In genomic region chr3:87489892-87490291, GRCh38 we compare ENCODE assay signal across 18 cellular contexts.
DNase-seq lines count a peak whose midpoint lies in the region; ATAC-seq, FAIRE-seq and TF ChIP-seq lines count a peak whose summit lies in the region.
"Had no signal": no experiment of that assay in that cellular context is flagged by ENCODE, and none has a peak within 500 bp of the region (broad histone marks: within the 10 kb centered on the region; RNA-seq: fewer than 3 reads in every experiment).

No MANE protein-coding gene starts in this region.

- TF ChIP-seq EP300 in H1 (IDR thresholded peaks at IDR 0.05; ENCODE audit: borderline replicate concordance in 1 of 2, low read depth in 2 of 2, low read length in 2 of 2): no peak

- 81% methylated on average over 4 of the region's 4 CpGs; no CpG with 5 or more reads in 1 of the 2 experiments for WGBS in H1 (ENCODE audit: extremely low coverage in 1 of 2, insufficient coverage in 1 of 2, insufficient read length in 1 of 2, insufficient replicate concordance in 2 of 2, low coverage in 1 of 2, low lambda C conversion rate in 2 of 2, missing lambda C conversion rate in 1 of 2), 2 experiments
- WGBS in neuronal stem cell (ENCODE audit: extremely low coverage in 2 of 2, insufficient read length in 2 of 2, insufficient replicate concordance in 1 of 2), 2 donors: no CpG with 5 or more reads among the region's 4 CpGs
- 67% methylated on average over 4 of the region's 4 CpGs for WGBS in right cardiac atrium

- no peak for TF ChIP-seq RAD21 in H1 (IDR thresholded peaks at IDR 0.05 in 1 of 2, conservative IDR thresholded peaks at IDR 0.05 in 1 of 2; ENCODE audit: low read depth in 2 of 2, low read length in 2 of 2)

- no peak for FAIRE-seq in H1 (lab: Jason Lieb, UNC)
- FAIRE-seq: G401.6, GM12891 had no signal

- H2BK120ac ChIP-seq in H1 (replicated peaks; ENCODE audit: low read depth, low read length) (no peak overlapping the region), neuronal stem cell (ENCODE audit: low read depth, low read length) (no peak overlapping the region)

- H2BK5ac ChIP-seq in H1 (ENCODE audit: low read depth, low read length) (no peak overlapping the region), neuronal stem cell (ENCODE audit: low read length) (no peak overlapping the region)

- no peaks in the 10 kb centered on the region for H3K79me1 ChIP-seq in H1 (ENCODE audit: low read depth, low read length)
- no peaks in the 10 kb centered on the region for H3K79me1 ChIP-seq in neuronal stem cell (ENCODE audit: low read depth, low read length)

- no peak overlapping the region; the same call in 1 of the 2 replicates for H2AFZ ChIP-seq in Loucy (ENCODE audit: low read length)
- H2AFZ ChIP-seq in PC-9: peak overlapping the region; percentile 72; the same call in 1 of the 2 replicates
- H2AFZ ChIP-seq in H1 (ENCODE audit: low read length): 0 out of 2 replicates have a peak overlapping the region, but pooled peaks have one; percentile 21
- peak overlapping the region; percentile 14 for H2AFZ ChIP-seq in osteoblast (ENCODE audit: low read length)
- no peak overlapping the region for H2AFZ ChIP-seq in neuronal stem cell (ENCODE audit: low read length)
- H2AFZ ChIP-seq: GM23338 had no signal

- POLR2A ChIA-PET in PC-9 (lab: Charles Lee; ENCODE audit: unreplicated experiment): no interaction called here
- POLR2A ChIA-PET in H1 (lab: Charles Lee; ENCODE audit: partially characterized antibody): no interaction called here

- ATAC-seq in right cardiac atrium: no peak
- ATAC-seq: GM23338 had no signal

- H3K9me3 ChIP-seq in Loucy (ENCODE audit: insufficient read depth, low read depth, low read length) (no peaks in the 10 kb centered on the region), PC-9 (ENCODE audit: insufficient read depth, low read depth) (no peaks in the 10 kb centered on the region), H1 (ENCODE audit: insufficient read depth in 2 of 2, low read depth in 1 of 2, low read length in 1 of 2) (no peaks in the 10 kb centered on the region), osteoblast (ENCODE audit: low read depth, low read length) (no peaks in the 10 kb centered on the region), neuronal stem cell (replicated peaks in 1 of 2; ENCODE audit: control insufficient read depth in 2 of 2, insufficient read depth in 1 of 2, low read depth in 1 of 2, low read length in 2 of 2) (no peaks in the 10 kb centered on the region), right cardiac atrium (ENCODE audit: control insufficient read depth, low read length) (no peaks in the 10 kb centered on the region)
- H3K9me3 ChIP-seq: BE2C had no signal

- CTCF ChIA-PET in PC-9 (lab: Charles Lee): no interaction called here
- CTCF ChIA-PET in H1 (lab: Charles Lee; ENCODE audit: partially characterized antibody): interaction anchor here (0.8 to 1.3 kb wide), 3 partner anchors 12 to 139 kb away, joined by 3 to 5 read pairs (median 3); no protein-coding TSS in a partner anchor

- H4K20me1 ChIP-seq in Loucy (ENCODE audit: insufficient read depth, low read length, poor library complexity, severe bottlenecking): no peaks in the 10 kb centered on the region
- H4K20me1 ChIP-seq in PC-9 (ENCODE audit: insufficient read depth): no peaks in the 10 kb centered on the region
- H4K20me1 ChIP-seq in H1 (replicated peaks in 1 of 2; ENCODE audit: control insufficient read depth in 1 of 2, insufficient read depth in 2 of 2, low read length in 2 of 2): no peaks in the 10 kb centered on the region
- H4K20me1 ChIP-seq in osteoblast (ENCODE audit: insufficient read depth, low read length): no peaks in the 10 kb centered on the region

- TF ChIP-seq POLR2A in H1 (IDR thresholded peaks at IDR 0.05; ENCODE audit: control extremely low read depth in 1 of 2, low read depth in 2 of 2, low read length in 2 of 2): no peak

- no peak overlapping the region for H2BK15ac ChIP-seq in H1 (ENCODE audit: low read length)
- H2BK15ac ChIP-seq in neuronal stem cell (ENCODE audit: low read length): no peak overlapping the region

- H3K4me2 ChIP-seq in Loucy (ENCODE audit: low read depth, low read length, poor library complexity, severe bottlenecking): peak overlapping the region; percentile 8
- no peak overlapping the region for H3K4me2 ChIP-seq in PC-9
- no peak overlapping the region for H3K4me2 ChIP-seq in H1 (ENCODE audit: insufficient read depth in 1 of 2, low read depth in 2 of 2, low read length in 2 of 2)
- no peak overlapping the region for H3K4me2 ChIP-seq in osteoblast (ENCODE audit: insufficient read depth, low read length)
- no peak overlapping the region for H3K4me2 ChIP-seq in neuronal stem cell (ENCODE audit: insufficient read depth, low read length, poor library complexity, severe bottlenecking)
- H3K4me2 ChIP-seq: GM23338 had no signal

- no peak overlapping the region for H3K18ac ChIP-seq in H1 (ENCODE audit: extremely low read depth, low read length)
- no peak overlapping the region for H3K18ac ChIP-seq in neuronal stem cell (ENCODE audit: low read length)

- H2BK20ac ChIP-seq in H1 (ENCODE audit: low read length): no peak overlapping the region

- H3K9ac ChIP-seq in Loucy (ENCODE audit: low read depth, low read length, poor library complexity, severe bottlenecking) (no peak overlapping the region), H1 (replicated peaks in 1 of 4; ENCODE audit: extremely low read depth in 1 of 4, low read depth in 3 of 4, low read length in 3 of 4) (no peak overlapping the region), neuronal stem cell (ENCODE audit: low read depth, low read length, poor library complexity) (no peak overlapping the region)

- TF ChIP-seq CTCF in Loucy (conservative IDR thresholded peaks at IDR 0.05; ENCODE audit: low read length): no peak
- TF ChIP-seq CTCF in PC-9 (conservative IDR thresholded peaks at IDR 0.05): no peak
- TF ChIP-seq CTCF in H1 (IDR thresholded peaks at IDR 0.05; ENCODE audit: control extremely low read depth in 1 of 3, insufficient read depth in 1 of 3, low read depth in 1 of 3, low read length in 3 of 3): no peak
- no peak for TF ChIP-seq CTCF in osteoblast (IDR thresholded peaks at IDR 0.05; ENCODE audit: extremely low read depth, low read depth, low read length)

- no peak overlapping the region for H2AK5ac ChIP-seq in H1 (ENCODE audit: low read depth, low read length)
- H2AK5ac ChIP-seq in neuronal stem cell (ENCODE audit: low read depth, low read length): no peak overlapping the region

- DNase-seq in PC-9: no peak
- DNase-seq in H1 (ENCODE audit: low read depth in 1 of 2, low spot score in 2 of 2): no peak
- peak; percentile 11 for DNase-seq in osteoblast (ENCODE audit: insufficient read length, low spot score, missing footprints)
- DNase-seq in neuronal stem cell (ENCODE audit: low spot score): no peak
- DNase-seq in NCI-H1417 treated with DMSO at 0.1 percent for 48 hours (lab: John Stamatoyannopoulos, UW): no peak
- no peak for DNase-seq in right cardiac atrium
- DNase-seq: ACHN; BE2C; C1 segment of cervical spinal cord; CD4-positive, CD25-positive, alpha-beta regulatory T cell; CD8-positive, alpha-beta memory T cell; COR-L47; DMS 273 treated with DMSO at 0.1 percent for 48 hours; H9 had no signal

- H3K4me1 ChIP-seq in Loucy (ENCODE audit: insufficient read depth, low read length, poor library complexity, severe bottlenecking) (no peaks in the 10 kb centered on the region), PC-9 (replicated peaks; ENCODE audit: insufficient read depth) (no peaks in the 10 kb centered on the region), H1 (replicated peaks in 1 of 4; ENCODE audit: control insufficient read depth in 3 of 4, insufficient read depth in 4 of 4, low read length in 3 of 4) (no peaks in the 10 kb centered on the region), osteoblast (ENCODE audit: insufficient read depth, low read length) (no peaks in the 10 kb centered on the region), neuronal stem cell (ENCODE audit: control insufficient read depth in 2 of 2, insufficient read depth in 1 of 2, low read depth in 1 of 2, low read length in 2 of 2) (no peaks in the 10 kb centered on the region), right cardiac atrium (ENCODE audit: control insufficient read depth, insufficient read depth, low read length) (no peaks in the 10 kb centered on the region)
- H3K4me1 ChIP-seq: BE2C had no signal

- H3F3A ChIP-seq in Loucy (ENCODE audit: low read depth) (no peaks in the 10 kb centered on the region), PC-9 (ENCODE audit: insufficient read depth, low read depth) (no peaks in the 10 kb centered on the region)

- no peaks in the 10 kb centered on the region for H3K79me2 ChIP-seq in Loucy (ENCODE audit: insufficient read depth, low read length)
- H3K79me2 ChIP-seq in PC-9 (ENCODE audit: low read depth): no peaks in the 10 kb centered on the region
- no peaks in the 10 kb centered on the region for H3K79me2 ChIP-seq in H1 (ENCODE audit: control insufficient read depth in 1 of 2, insufficient read depth in 2 of 2, low read length in 2 of 2)
- H3K79me2 ChIP-seq in osteoblast (ENCODE audit: insufficient read depth, low read length): no peaks in the 10 kb centered on the region

- no peak overlapping the region for H4K8ac ChIP-seq in H1 (ENCODE audit: extremely low read depth, insufficient read depth, low read length)
- H4K8ac ChIP-seq in neuronal stem cell (ENCODE audit: low read depth, low read length): no peak overlapping the region

- H3K27ac ChIP-seq in PC-9: no peak overlapping the region
- no peak overlapping the region for H3K27ac ChIP-seq in H1 (ENCODE audit: low read depth, low read length)
- H3K27ac ChIP-seq in osteoblast (ENCODE audit: low read depth, low read length): no peak overlapping the region
- no peak overlapping the region for H3K27ac ChIP-seq in neuronal stem cell (replicated peaks; ENCODE audit: low read length)
- no peak overlapping the region for H3K27ac ChIP-seq in right cardiac atrium (ENCODE audit: low read length)

- no peak overlapping the region for H3K14ac ChIP-seq in H1 (ENCODE audit: insufficient read length)
- H3K14ac ChIP-seq in neuronal stem cell (ENCODE audit: low read length): no peak overlapping the region

- no peak overlapping the region for H3K23ac ChIP-seq in H1 (ENCODE audit: insufficient read length)
- H3K23ac ChIP-seq in neuronal stem cell (ENCODE audit: low read depth, low read length, poor library complexity): no peak overlapping the region

- H4K91ac ChIP-seq in H1 (replicated peaks; ENCODE audit: insufficient read length, low read length) (no peak overlapping the region), neuronal stem cell (ENCODE audit: low read depth, low read length, poor library complexity) (no peak overlapping the region)

- H2BK12ac ChIP-seq in H1 (ENCODE audit: low read depth, low read length): no peak overlapping the region
- H2BK12ac ChIP-seq in neuronal stem cell (ENCODE audit: low read length): no peak overlapping the region

- H3K36me3 ChIP-seq in Loucy (ENCODE audit: insufficient read depth, low read length) (no peaks in the 10 kb centered on the region), PC-9 (ENCODE audit: low read depth) (no peaks in the 10 kb centered on the region), H1 (ENCODE audit: control insufficient read depth in 2 of 4, insufficient read depth in 4 of 4, low read length in 3 of 4) (no peaks in the 10 kb centered on the region), osteoblast (ENCODE audit: insufficient read depth, low read length) (no peaks in the 10 kb centered on the region), neuronal stem cell (replicated peaks in 1 of 2; ENCODE audit: control insufficient read depth in 2 of 2, insufficient read depth in 2 of 2, low read length in 2 of 2) (no peaks in the 10 kb centered on the region)
- H3K36me3 ChIP-seq: BE2C had no signal

- H3K9me2 ChIP-seq in Loucy (replicated peaks; ENCODE audit: low read depth, low read length) (no peaks in the 10 kb centered on the region), PC-9 (ENCODE audit: insufficient read depth) (no peaks in the 10 kb centered on the region; the same call in 1 of the 2 replicates)

- H3K56ac ChIP-seq in H1 (replicated peaks; ENCODE audit: insufficient read length, low read depth, low read length): no peak overlapping the region

- intact Hi-C loops in PC-9 (cut with micrococcal nuclease; ENCODE audit: unreplicated experiment): no loop called here
- intact Hi-C loops in right cardiac atrium (cut with DNase I): no loop called here

- H3K4ac ChIP-seq in H1 (replicated peaks; ENCODE audit: insufficient read length, low read depth, low read length): no peak overlapping the region
- no peak overlapping the region for H3K4ac ChIP-seq in neuronal stem cell (ENCODE audit: low read length)

- H3K4me3 ChIP-seq in Loucy (ENCODE audit: low read length, poor library complexity, severe bottlenecking) (no peak overlapping the region), PC-9 (no peak overlapping the region), H1 (ENCODE audit: extremely low read depth in 1 of 4, insufficient read depth in 2 of 4, low read depth in 3 of 4, low read length in 4 of 4) (no peak overlapping the region), osteoblast (ENCODE audit: insufficient read depth, low read length) (no peak overlapping the region), neuronal stem cell (ENCODE audit: low read length in 2 of 2) (no peak overlapping the region), right cardiac atrium (ENCODE audit: low read length) (no peak overlapping the region)
- H3K4me3 ChIP-seq: GM23338 had no signal

- H4K5ac ChIP-seq in H1 (ENCODE audit: insufficient read length, low read depth, low read length): no peak overlapping the region

- H3K27me3 ChIP-seq in Loucy (ENCODE audit: insufficient read depth, low read length, poor library complexity, severe bottlenecking) (no peaks in the 10 kb centered on the region), PC-9 (ENCODE audit: insufficient read depth, low read depth) (no peaks in the 10 kb centered on the region), H1 (replicated peaks in 1 of 4; ENCODE audit: control insufficient read depth in 3 of 4, extremely low read depth in 1 of 4, insufficient read depth in 3 of 4, low read length in 3 of 4) (peaks cover 0 to 1% (median 0%) of the 10 kb centered on the region in 4 experiments; a peak in 1 of 7 replicates), osteoblast (ENCODE audit: insufficient read depth, low read length) (no peaks in the 10 kb centered on the region), neuronal stem cell (ENCODE audit: control insufficient read depth in 3 of 3, insufficient read depth in 3 of 3, low read depth in 1 of 3, low read length in 3 of 3) (no peaks in the 10 kb centered on the region), right cardiac atrium (ENCODE audit: control insufficient read depth, insufficient read depth) (no peaks in the 10 kb centered on the region)
- H3K27me3 ChIP-seq: BE2C had no signal

- no TSS peak for BruUV-seq in PC-9 (replicated peaks; lab: Mats Ljungman, UMichigan)

- no peaks in the 10 kb centered on the region for H3K23me2 ChIP-seq in H1 (ENCODE audit: low read depth, low read length)

Comparison
In these comparisons a context has a peak if more than half of its experiments do, and no peak if none do; other contexts are left out.
1. H2AFZ ChIP-seq: peak in PC-9 (single experiment), H1 (single experiment) and osteoblast (single experiment); none in Loucy (single experiment) and neuronal stem cell (single experiment).